Comparison of ENCODE assay signal across 14 cellular contexts in the genomic region with DNA sequence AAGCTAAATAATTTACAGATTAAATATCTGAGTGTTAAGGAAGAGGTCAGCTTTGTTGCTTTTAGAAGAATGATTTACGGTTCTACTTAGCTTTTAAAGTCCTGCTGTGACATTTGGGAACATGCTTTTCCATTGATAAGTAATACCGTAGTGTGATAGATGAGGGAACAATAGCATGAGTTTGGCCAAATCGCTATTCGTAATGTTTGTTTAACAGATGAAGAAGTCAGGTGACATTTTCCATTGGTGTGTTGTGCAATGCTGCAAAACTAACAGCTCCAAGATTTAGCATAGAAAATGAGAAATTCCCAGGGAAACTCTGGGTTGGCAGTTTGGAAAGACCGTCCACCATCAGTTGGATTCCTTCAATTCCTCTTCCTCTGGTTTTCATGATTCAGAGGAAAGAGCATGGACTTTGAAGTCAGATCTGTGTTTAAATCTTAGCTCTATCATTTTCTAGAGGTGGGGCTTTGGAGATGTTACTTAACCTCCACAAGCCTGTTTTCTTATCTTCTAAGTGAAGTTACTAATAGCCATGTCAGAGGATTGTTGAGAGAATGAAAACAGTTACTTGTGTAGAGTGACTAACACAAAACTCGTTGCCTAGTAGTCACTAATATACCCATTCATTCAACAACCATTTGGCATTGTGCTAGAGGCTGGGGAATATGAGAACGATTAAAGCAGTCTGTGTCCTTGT.
DNase-seq lines count a peak whose midpoint lies in the region; ATAC-seq and TF ChIP-seq lines count a peak whose summit lies in the region.
"Had no signal": no experiment of that assay in that cellular context is flagged by ENCODE, and none has a peak within 500 bp of the region (broad histone marks: within the 10 kb centered on the region; RNA-seq: fewer than 3 reads in every experiment).

No MANE protein-coding gene starts in this region.

- H3K4me1 ChIP-seq in left ventricle myocardium inferior (no peaks in the 10 kb centered on the region), aorta (ENCODE audit: control insufficient read depth in 1 of 2, insufficient read depth in 2 of 2, low read length in 2 of 2) (no peaks in the 10 kb centered on the region)
- H3K4me1 ChIP-seq: upper lobe of right lung had no signal

- H3K27me3 ChIP-seq in left ventricle myocardium inferior (ENCODE audit: low read depth) = no peaks in the 10 kb centered on the region
- H3K27me3 ChIP-seq in aorta (ENCODE audit: control insufficient read depth in 1 of 2, insufficient read depth in 2 of 2, low read length in 1 of 2) = no peaks in the 10 kb centered on the region
- H3K27me3 ChIP-seq: upper lobe of right lung had no signal

- H3K4me3 ChIP-seq in left ventricle myocardium inferior = no peak overlapping the region
- no peak overlapping the region for H3K4me3 ChIP-seq in aorta (ENCODE audit: low read length in 2 of 2)
- H3K4me3 ChIP-seq: upper lobe of right lung had no signal

- H3K36me3 ChIP-seq in left ventricle myocardium inferior (no peaks in the 10 kb centered on the region), aorta (ENCODE audit: control insufficient read depth in 1 of 2, insufficient read depth in 2 of 2, low read length in 1 of 2) (no peaks in the 10 kb centered on the region)
- H3K36me3 ChIP-seq: upper lobe of right lung had no signal

- H3K9me3 ChIP-seq in left ventricle myocardium inferior (replicated peaks) (no peaks in the 10 kb centered on the region), aorta (ENCODE audit: control insufficient read depth, low read length) (no peaks in the 10 kb centered on the region)
- H3K9me3 ChIP-seq: upper lobe of right lung had no signal

- intact Hi-C loops in Right ventricle myocardium superior (cut with DNase I) = no loop called here
- intact Hi-C loops in left ventricle myocardium inferior (cut with micrococcal nuclease) = loop anchor here (10.0 kb wide), 1 partner anchor 120 kb away; no protein-coding TSS in a partner anchor
- intact Hi-C loops in aorta (cut with DNase I) = no loop called here

- H3K27ac ChIP-seq in left ventricle myocardium inferior (replicated peaks) (no peak overlapping the region), aorta (ENCODE audit: low read depth in 1 of 2, low read length in 2 of 2) (no peak overlapping the region)
- H3K27ac ChIP-seq: upper lobe of right lung had no signal

- DNase-seq in Right ventricle myocardium superior (no peak), left ventricle myocardium inferior (no peak), dermis blood vessel endothelial cell (peak; percentile 51), left kidney (ENCODE audit: low read depth, low spot score) (peak; percentile 51), aorta (no peak), germinal center (ENCODE audit: low spot score) (no peak)
- no peak for DNase-seq in activated effector memory CD4-positive, alpha-beta T cell treated with Interleukin-2 at 50 U/mL for 16 hours
- DNase-seq: activated CD4-positive, alpha-beta T cell treated with anti-CD3 and anti-CD28 coated beads for 4 hours; activated T-cell treated with anti-CD3 and anti-CD28 coated beads, Interleukin-2, amount 50 U/mL, for 48 hours; DMS79; KBM-7; NCI-H187 treated with DMSO at 0.1 percent for 48 hours; upper lobe of right lung had no signal

- WGBS in aorta, 2 donors = 32 to 41% methylated on average over 7 of the region's 7 CpGs

- ATAC-seq in Right ventricle myocardium superior (ENCODE audit: poor library complexity) (peak; percentile 47), aorta (ENCODE audit: low FRiP score) (peak; percentile 63), HG02970 (IDR thresholded peaks at IDR 0.05; ENCODE audit: low FRiP score, unreplicated experiment) (no peak)
- ATAC-seq: upper lobe of right lung had no signal

- TF ChIP-seq CTCF in left ventricle myocardium inferior (IDR thresholded peaks at IDR 0.05; ENCODE audit: borderline replicate concordance) = no peak

Comparison
In these comparisons a context has a peak if more than half of its experiments do, and no peak if none do; other contexts are left out.
1. DNase-seq: peak in dermis blood vessel endothelial cell (single experiment) and left kidney (single experiment); none in Right ventricle myocardium superior (single experiment), left ventricle myocardium inferior (single experiment), aorta (0 of 2), germinal center (single experiment) and activated effector memory CD4-positive, alpha-beta T cell treated with Interleukin-2 at 50 U/mL for 16 hours (single experiment).